11 cellular contexts compared by ENCODE assay signal in the genomic region with DNA sequence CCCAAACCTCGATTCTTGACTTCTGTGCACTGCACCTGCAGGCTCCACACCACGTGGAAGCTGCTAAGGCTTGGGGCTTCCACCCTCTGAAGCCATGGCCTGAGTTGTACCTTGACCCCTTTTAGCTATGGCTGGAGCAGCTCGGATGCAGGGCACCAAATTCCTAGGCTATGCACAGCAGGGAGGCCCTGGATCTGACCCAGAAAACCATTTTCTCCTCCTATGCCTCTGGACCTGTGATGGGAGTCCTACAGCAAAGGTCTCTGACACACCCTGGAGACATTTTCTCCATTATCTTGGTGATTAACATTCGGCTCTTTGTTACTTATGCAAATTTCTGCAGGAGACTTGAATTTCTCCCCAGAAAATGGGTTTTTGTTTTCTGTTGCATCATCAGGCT.
"Had no signal": no experiment of that assay in that cellular context is flagged by ENCODE, and none has a peak within 500 bp of the region (broad histone marks: within the 10 kb centered on the region; RNA-seq: fewer than 3 reads in every experiment).

No MANE protein-coding gene starts in this region.

- H3K27ac ChIP-seq: GM23248 had no signal

- H3K4me2 ChIP-seq: GM23338 had no signal

- H3K4me1 ChIP-seq: HAP-1 had no signal

- H3K9me3 ChIP-seq: HAP-1 had no signal

- H3K9ac ChIP-seq: GM23248 had no signal

- FAIRE-seq: H1, H54 had no signal

- H3K36me3 ChIP-seq: HAP-1 had no signal

- DNase-seq: GM23248, GOT3, H7, H9, HCEC 1CT, HFFc6 had no signal

- ATAC-seq: GM23338, HCT116 had no signal

- H2AFZ ChIP-seq: GM23248, GM23338 had no signal

- H3K4me3 ChIP-seq: GM23248, GM23338, HAP-1 had no signal
